ENCODE assay signal across 30 cellular contexts in genomic region chr12:92226036-92226661, GRCh38.
DNase-seq lines count a peak whose midpoint lies in the region; ATAC-seq and TF ChIP-seq lines count a peak whose summit lies in the region.
"Had no signal": no experiment of that assay in that cellular context is flagged by ENCODE, and none has a peak within 500 bp of the region (broad histone marks: within the 10 kb centered on the region; RNA-seq: fewer than 3 reads in every experiment).

No MANE protein-coding gene starts in this region.

- no peaks in the 10 kb centered on the region for H3K36me3 ChIP-seq in left ventricle myocardium inferior
- H3K36me3 ChIP-seq: breast epithelium, colonic mucosa, neural progenitor cell, SJCRH30, suprapubic skin, upper lobe of right lung had no signal

- no peak for TF ChIP-seq CTCF in left ventricle myocardium inferior (IDR thresholded peaks at IDR 0.05; ENCODE audit: borderline replicate concordance)

- peaks cover 10% of the 10 kb centered on the region for H3K4me1 ChIP-seq in left ventricle myocardium inferior
- H3K4me1 ChIP-seq: breast epithelium, colonic mucosa, SJCRH30, upper lobe of right lung had no signal

- H3K27ac ChIP-seq in left ventricle myocardium inferior (replicated peaks): peak overlapping the region; percentile 49
- H3K27ac ChIP-seq: 22Rv1, breast epithelium, colonic mucosa, neural progenitor cell, SJCRH30, suprapubic skin, upper lobe of right lung had no signal

- intact Hi-C loops in left ventricle myocardium inferior (cut with micrococcal nuclease) (no loop called here), cardiac septum (cut with DNase I) (no loop called here)

- H3K9me3 ChIP-seq in left ventricle myocardium inferior (replicated peaks): no peaks in the 10 kb centered on the region
- H3K9me3 ChIP-seq: breast epithelium, colonic mucosa, SJCRH30, suprapubic skin, upper lobe of right lung had no signal

- H3K27me3 ChIP-seq in left ventricle myocardium inferior (ENCODE audit: low read depth): no peaks in the 10 kb centered on the region
- H3K27me3 ChIP-seq: breast epithelium, colonic mucosa, neural progenitor cell, SJCRH30, suprapubic skin, upper lobe of right lung had no signal

- ATAC-seq in GM18519 (IDR thresholded peaks at IDR 0.05; ENCODE audit: low FRiP score, unreplicated experiment) (no peak), GM21737 (IDR thresholded peaks at IDR 0.05; ENCODE audit: unreplicated experiment) (no peak)
- ATAC-seq: activated T-cell treated with anti-CD3 and anti-CD28 coated beads, Interleukin-2, amount 50 U/mL, for 4 hours; effector memory CD8-positive, alpha-beta T cell; GM12878; right cardiac atrium; stimulated activated memory B cell treated with anti-CD40 and anti-IgM and Interleukin-4, amounts not matched to agents 10 μg/mL and 1 μg/mL and 100 μg/mL, for 72 hours; upper lobe of right lung had no signal

- DNase-seq in left ventricle myocardium inferior (no peak), cardiac septum (ENCODE audit: low spot score) (no peak), dedifferentiated amniotic fluid mesenchymal stem cell (ENCODE audit: extremely low spot score) (peak; percentile 51), iris pigment epithelial cell (ENCODE audit: low read depth) (peak; percentile 23), OCI-M1 (lab: John Stamatoyannopoulos, UW) (no peak)
- DNase-seq in stimulated activated naive CD4-positive, alpha-beta T cell treated with Interleukin-2 at 50 U/mL for 16 hours (lab: John Stamatoyannopoulos, UW): no peak
- DNase-seq: activated CD4-positive, alpha-beta T cell treated with anti-CD3 and anti-CD28 coated beads, Interleukin-2, amount 50 U/mL, for 1 hour; activated naive CD4-positive, alpha-beta T cell; activated T-cell treated with anti-CD3 and anti-CD28 coated beads, Interleukin-2, amount 50 U/mL, for 4 hours; CD4-positive, CD25-positive, alpha-beta regulatory T cell; colonic mucosa; effector memory CD8-positive, alpha-beta T cell; GOT3; kidney; NCI-H1694; NCI-H2171; NCI-H524; right cardiac atrium; SJCRH30; stimulated activated CD4-positive, alpha-beta T cell treated with anti-CD3 and anti-CD28 coated beads, Interleukin-12 subunit alpha, Interleukin-12 subunit beta, amount 100 ng/mL, for 4 hours; stimulated activated CD4-positive, alpha-beta T cell treated with anti-CD3 and anti-CD28 coated beads, Interleukin-4, amount 100 ng/mL, for 24 hours; upper lobe of right lung had no signal

- H3K4me3 ChIP-seq in left ventricle myocardium inferior: no peak overlapping the region
- H3K4me3 ChIP-seq: breast epithelium, colonic mucosa, GM12878, neural progenitor cell, SJCRH30, suprapubic skin, upper lobe of right lung had no signal

Comparison
In these comparisons a context has a peak if more than half of its experiments do, and no peak if none do; other contexts are left out.
1. DNase-seq: peak in dedifferentiated amniotic fluid mesenchymal stem cell (single experiment) and iris pigment epithelial cell (single experiment); none in left ventricle myocardium inferior (single experiment), cardiac septum (single experiment), stimulated activated naive CD4-positive, alpha-beta T cell treated with Interleukin-2 at 50 U/mL for 16 hours (single experiment) and OCI-M1 (single experiment).